Comparison of ENCODE assay signal across 22 cellular contexts in the genomic region with DNA sequence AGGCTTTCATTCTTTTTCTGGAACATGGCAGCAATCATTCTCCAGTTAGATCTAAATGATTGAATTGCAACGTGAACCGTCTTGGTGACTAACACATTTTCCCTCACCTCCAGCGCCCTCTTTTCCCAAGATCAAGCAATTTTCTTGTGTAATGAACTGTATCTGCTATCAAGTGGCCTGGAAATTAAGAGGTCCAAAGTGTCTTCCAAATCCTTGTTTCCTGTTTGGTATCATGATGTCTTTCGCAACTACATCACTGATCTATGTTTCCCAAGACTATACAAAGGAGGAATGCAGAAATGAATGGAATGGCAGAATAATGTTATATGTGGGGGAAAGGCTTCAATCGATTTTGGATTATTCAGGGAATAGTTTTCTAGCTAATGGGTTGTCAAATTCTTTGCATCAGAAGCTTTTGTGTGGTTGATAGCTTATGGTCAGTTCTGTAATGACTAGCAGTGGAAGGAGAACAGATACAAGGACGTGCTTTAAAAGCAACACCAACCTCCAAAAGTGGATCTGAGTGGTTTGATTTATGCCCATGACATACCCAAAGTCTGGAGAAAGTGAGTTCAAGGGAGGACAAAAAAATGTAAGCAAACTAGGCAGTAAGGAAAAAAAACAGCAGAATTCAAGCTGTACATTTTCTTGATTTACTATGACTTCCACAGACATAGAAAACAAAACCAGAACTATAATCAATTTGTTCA. TPM values are rescaled to one million over a fixed set of nuclear protein-coding genes. Genes with fewer than 3 reads are reported as not detected.
DNase-seq lines count a peak whose midpoint lies in the region; ATAC-seq, FAIRE-seq and TF ChIP-seq lines count a peak whose summit lies in the region.
"Had no signal": no experiment of that assay in that cellular context is flagged by ENCODE, and none has a peak within 500 bp of the region (broad histone marks: within the 10 kb centered on the region; RNA-seq: fewer than 3 reads in every experiment).

No MANE protein-coding gene starts in this region.

- in situ Hi-C loops in HAP-1 (cut with MboI; ENCODE audit: low sequenced_read_pairs) = no loop called here

- peak; percentile 70 for FAIRE-seq in GM12892 (lab: Jason Lieb, UNC)
- FAIRE-seq: HTR-8/SVneo had no signal

- no peaks in the 10 kb centered on the region for H3K4me1 ChIP-seq in HAP-1

- no peaks in the 10 kb centered on the region for H3K9me3 ChIP-seq in HAP-1
- H3K9me3 ChIP-seq: gastrocnemius medialis, right atrium auricular region, thoracic aorta had no signal

- no peaks in the 10 kb centered on the region for H3K27me3 ChIP-seq in HAP-1 (ENCODE audit: low read depth)
- H3K27me3 ChIP-seq: gastrocnemius medialis, right atrium auricular region had no signal

- no peaks in the 10 kb centered on the region; the same call in 1 of the 2 replicates for H3K36me3 ChIP-seq in HAP-1 (replicated peaks)
- H3K36me3 ChIP-seq: gastrocnemius medialis, right atrium auricular region, thoracic aorta had no signal

- TF ChIP-seq POLR2A in GM12892 (IDR thresholded peaks at IDR 0.05; ENCODE audit: low read depth, low read length) = no peak

- ATAC-seq in HG02938 (IDR thresholded peaks at IDR 0.05; ENCODE audit: unreplicated experiment) = no peak
- ATAC-seq: gastrocnemius medialis; natural killer cell treated with Interleukin-12 subunit alpha and Interleukin-12 subunit beta and Interleukin-15 and Interleukin-18, amount 100 ng/mL, for 72 hours had no signal

- TF ChIP-seq CTCF in epithelial cell of esophagus (IDR thresholded peaks at IDR 0.05; ENCODE audit: insufficient read depth, low read depth, low read length, missing control alignments) = no peak

- DNase-seq in GM12892 (ENCODE audit: insufficient read length) (no peak), NCI-H2227 treated with DMSO at 0.1 percent for 48 hours (lab: John Stamatoyannopoulos, UW) (peak; percentile 28), epithelial cell of esophagus (ENCODE audit: low read depth) (peak; percentile 23), kidney tubule cell (ENCODE audit: low spot score) (peak; percentile 67), HAP-1 (ENCODE audit: low spot score in 2 of 2) (no peak)
- no peak for DNase-seq in stimulated activated CD4-positive, alpha-beta T cell treated with anti-CD3 and anti-CD28 coated beads, Interleukin-12 subunit alpha, Interleukin-12 subunit beta, amount 100 ng/mL, for 4 hours
- DNase-seq: activated CD4-positive, alpha-beta T cell treated with anti-CD3 and anti-CD28 coated beads, Interleukin-2, amount 50 U/mL, for 1 hour; activated naive CD4-positive, alpha-beta T cell treated with anti-CD3 and anti-CD28 coated beads, Interleukin-2, amount 10 ng/mL, durations not matched to agents 7 days and 5 days; anterior cingulate cortex; gastrocnemius medialis; hypothalamus; NCI-H1105; NCI-H2029; NCI-H446 treated with DMSO at 0.1 percent for 48 hours; stimulated activated CD4-positive, alpha-beta T cell treated with anti-CD3 and anti-CD28 coated beads, Interleukin-4, amount 100 ng/mL, for 4 hours; stimulated activated naive CD4-positive, alpha-beta T cell treated with Interleukin-2 at 50 U/mL for 16 hours; T-helper 9 cell had no signal

- no peak overlapping the region for H3K4me3 ChIP-seq in epithelial cell of esophagus (ENCODE audit: low read length)
- no peak overlapping the region for H3K4me3 ChIP-seq in HAP-1
- H3K4me3 ChIP-seq: gastrocnemius medialis, right atrium auricular region, thoracic aorta had no signal

RNA-seq across cellular contexts. Expression of a gene that starts 14.6 kb away (rescaled TPM):
- polyA plus RNA-seq in GM12892 (2012; ENCODE audit: missing spikeins) = 19.9 TPM

Comparison
In these comparisons a context has a peak if more than half of its experiments do, and no peak if none do; other contexts are left out.
1. DNase-seq: peak in NCI-H2227 treated with DMSO at 0.1 percent for 48 hours (single experiment), epithelial cell of esophagus (single experiment) and kidney tubule cell (single experiment); none in GM12892 (single experiment), stimulated activated CD4-positive, alpha-beta T cell treated with anti-CD3 and anti-CD28 coated beads, Interleukin-12 subunit alpha, Interleukin-12 subunit beta, amount 100 ng/mL, for 4 hours (single experiment) and HAP-1 (0 of 2).